Comparison of ENCODE assay signal across 27 cellular contexts in genomic region chr7:151840088-151840910, GRCh38. TPM values are rescaled to one million over a fixed set of nuclear protein-coding genes. Genes with fewer than 3 reads are reported as not detected.
A peak's percentile ranks its signal among the peaks of the same experiment; 100 is the strongest.
DNase-seq lines count a peak whose midpoint lies in the region; ATAC-seq, FAIRE-seq and TF ChIP-seq lines count a peak whose summit lies in the region.
"Had no signal": no experiment of that assay in that cellular context is flagged by ENCODE, and none has a peak within 500 bp of the region (broad histone marks: within the 10 kb centered on the region; RNA-seq: fewer than 3 reads in every experiment).

No MANE protein-coding gene starts in this region.

- TF ChIP-seq RAD21 in HepG2 (CRISPR knock-in tag; IDR thresholded peaks at IDR 0.05), result no peak

- no peak for TF ChIP-seq EP300 in HepG2 (IDR thresholded peaks at IDR 0.05; ENCODE audit: low read depth in 2 of 2, low read length in 2 of 2)
- TF ChIP-seq EP300 in HepG2 (CRISPR knock-in tag; IDR thresholded peaks at IDR 0.05; ENCODE audit: borderline replicate concordance), result no peak

- H3K4me1 ChIP-seq in Panc1 (ENCODE audit: control insufficient read depth, insufficient read depth, low read length) (no peaks in the 10 kb centered on the region), HepG2 (ENCODE audit: insufficient read depth, low read length) (peaks cover 15% of the 10 kb centered on the region), mammary epithelial cell (ENCODE audit: insufficient read depth, low read length) (no peaks in the 10 kb centered on the region)
- H3K4me1 ChIP-seq: uterus had no signal

- H3K9ac ChIP-seq in HepG2 (ENCODE audit: insufficient read depth, low read depth, low read length) (no peak overlapping the region), mammary epithelial cell (ENCODE audit: insufficient read depth, low read length) (no peak overlapping the region)

- no peak for FAIRE-seq in HepG2 (lab: Jason Lieb, UNC)

- dilution Hi-C loops in mammary epithelial cell (cut with HindIII; ENCODE audit: low sequenced_read_pairs), result loop anchor here (10.0 kb wide), 1 partner anchor 45 kb away; no protein-coding TSS in a partner anchor

- CTCF ChIA-PET in Panc1 (lab: Charles Lee), result no interaction called here
- CTCF ChIA-PET in HepG2 (lab: Yijun Ruan, JAX; ENCODE audit: low intra/inter-chr PET ratio, low total read pairs), result no interaction called here
- CTCF ChIA-PET in mammary epithelial cell (lab: Charles Lee; ENCODE audit: low non-redundant PET), result no interaction called here

- no peaks in the 10 kb centered on the region for H3K36me3 Mint-ChIP-seq in activated naive CD8-positive, alpha-beta T cell treated with anti-CD3 and anti-CD28 coated beads, Interleukin-2, amount 10 ng/mL, durations not matched to agents 7 days and 5 days
- peaks cover 2% of the 10 kb centered on the region for H3K36me3 Mint-ChIP-seq in activated naive CD8-positive, alpha-beta T cell treated with anti-CD3 and anti-CD28 coated beads, Interleukin-2, amount 50 U/mL, for 24 hours (ENCODE audit: low read depth)
- H3K36me3 Mint-ChIP-seq: mesothelial cell of epicardium had no signal

- H3K4me3 ChIP-seq in Panc1 (ENCODE audit: low read depth in 2 of 2, low read length in 2 of 2) (no peak overlapping the region), HepG2 (replicated peaks in 1 of 3; ENCODE audit: insufficient read depth in 1 of 3, low read depth in 2 of 3, low read length in 3 of 3) (no peak overlapping the region), mammary epithelial cell (replicated peaks in 1 of 3; ENCODE audit: insufficient read depth in 1 of 3, low read depth in 2 of 3, low read length in 3 of 3) (no peak overlapping the region)
- H3K4me3 ChIP-seq: right lobe of liver, thoracic aorta, uterus had no signal

- H3K4me2 ChIP-seq in HepG2 (ENCODE audit: low read depth, low read length), result no peak overlapping the region
- H3K4me2 ChIP-seq in mammary epithelial cell (ENCODE audit: insufficient read depth, low read depth, low read length), result no peak overlapping the region

- no peaks in the 10 kb centered on the region for H3K79me2 ChIP-seq in HepG2 (ENCODE audit: insufficient read depth, low read length)
- no peaks in the 10 kb centered on the region for H3K79me2 ChIP-seq in mammary epithelial cell (ENCODE audit: insufficient read depth, low read length)

- H3K9me3 Mint-ChIP-seq in activated naive CD8-positive, alpha-beta T cell treated with anti-CD3 and anti-CD28 coated beads, Interleukin-2, amount 10 ng/mL, durations not matched to agents 7 days and 5 days, result no peaks in the 10 kb centered on the region
- no peaks in the 10 kb centered on the region for H3K9me3 Mint-ChIP-seq in activated naive CD8-positive, alpha-beta T cell treated with anti-CD3 and anti-CD28 coated beads, Interleukin-2, amount 50 U/mL, for 24 hours
- H3K9me3 Mint-ChIP-seq: activated T-helper 1 cell treated with anti-CD3 and anti-CD28 coated beads, Interleukin-12 subunit alpha, Interleukin-12 subunit beta, Interleukin-2, Interleukin-4 antibody, amounts not matched to agents 30 ng/mL and 10 ng/mL and 1 ng/mL, durations not matched to agents 14 hours and 24 hours and 36 hours; mesothelial cell of epicardium; nephron progenitor cell had no signal

- intact Hi-C loops in Panc1 (cut with micrococcal nuclease; ENCODE audit: unreplicated experiment), result no loop called here
- intact Hi-C loops in HepG2 (cut with micrococcal nuclease; ENCODE audit: unreplicated experiment), result no loop called here
- intact Hi-C loops in mammary epithelial cell (cut with micrococcal nuclease), result no loop called here

- H3K4me3 Mint-ChIP-seq in activated naive CD8-positive, alpha-beta T cell treated with anti-CD3 and anti-CD28 coated beads, Interleukin-2, amount 10 ng/mL, durations not matched to agents 7 days and 5 days, result peak overlapping the region; percentile 76
- H3K4me3 Mint-ChIP-seq in activated naive CD8-positive, alpha-beta T cell treated with anti-CD3 and anti-CD28 coated beads, Interleukin-2, amount 50 U/mL, for 24 hours, result no peak overlapping the region
- H3K4me3 Mint-ChIP-seq: activated T-helper 1 cell treated with anti-CD3 and anti-CD28 coated beads, Interleukin-12 subunit alpha, Interleukin-12 subunit beta, Interleukin-2, Interleukin-4 antibody, amounts not matched to agents 30 ng/mL and 10 ng/mL and 1 ng/mL, durations not matched to agents 14 hours and 24 hours and 36 hours; mesothelial cell of epicardium; nephron progenitor cell had no signal

- H2AFZ ChIP-seq in HepG2 (ENCODE audit: low read length) (no peak overlapping the region), mammary epithelial cell (ENCODE audit: low read depth, low read length) (no peak overlapping the region)

- peak overlapping the region; percentile 90 for H3K27ac Mint-ChIP-seq in activated naive CD8-positive, alpha-beta T cell treated with anti-CD3 and anti-CD28 coated beads, Interleukin-2, amount 10 ng/mL, durations not matched to agents 7 days and 5 days
- H3K27ac Mint-ChIP-seq in activated naive CD8-positive, alpha-beta T cell treated with anti-CD3 and anti-CD28 coated beads, Interleukin-2, amount 50 U/mL, for 24 hours, result no peak overlapping the region
- H3K27ac Mint-ChIP-seq: activated T-helper 1 cell treated with anti-CD3 and anti-CD28 coated beads, Interleukin-12 subunit alpha, Interleukin-12 subunit beta, Interleukin-2, Interleukin-4 antibody, amounts not matched to agents 30 ng/mL and 10 ng/mL and 1 ng/mL, durations not matched to agents 14 hours and 24 hours and 36 hours; mesothelial cell of epicardium; nephron progenitor cell had no signal

- BruUV-seq in Panc1 (replicated peaks; lab: Mats Ljungman, UMichigan), result no TSS peak
- no TSS peak for BruUV-seq in HepG2 (replicated peaks; lab: Mats Ljungman, UMichigan)
- BruUV-seq in mammary epithelial cell (replicated peaks; lab: Mats Ljungman, UMichigan), result no TSS peak

- ATAC-seq in activated naive CD8-positive, alpha-beta T cell treated with anti-CD3 and anti-CD28 coated beads, Interleukin-2, amount 10 ng/mL, durations not matched to agents 7 days and 5 days (ENCODE audit: low read depth), result no peak
- ATAC-seq in activated naive CD8-positive, alpha-beta T cell treated with anti-CD3 and anti-CD28 coated beads, Interleukin-2, amount 50 U/mL, for 24 hours, result no peak
- ATAC-seq in Panc1 (0 out of 2 replicates have a peak, but pooled peaks have one; percentile 23), HepG2 (no peak), HG02610 (IDR thresholded peaks at IDR 0.05; ENCODE audit: unreplicated experiment) (no peak), omental fat pad (ENCODE audit: low FRiP score) (no peak)
- ATAC-seq: HCT116, PC-3 had no signal

- H4K20me1 ChIP-seq in HepG2 (ENCODE audit: insufficient read depth, low read length) (no peaks in the 10 kb centered on the region), mammary epithelial cell (ENCODE audit: insufficient read depth, low read length) (no peaks in the 10 kb centered on the region)

- 41% methylated on average over 11 of the region's 18 CpGs for WGBS in HepG2 (ENCODE audit: low lambda C conversion rate)
- WGBS in mammary epithelial cell (ENCODE audit: low coverage, missing lambda C conversion rate), result 86% methylated on average over 15 of the region's 18 CpGs

- peaks cover 24% of the 10 kb centered on the region for H3K4me1 Mint-ChIP-seq in activated naive CD8-positive, alpha-beta T cell treated with anti-CD3 and anti-CD28 coated beads, Interleukin-2, amount 10 ng/mL, durations not matched to agents 7 days and 5 days
- H3K4me1 Mint-ChIP-seq in activated naive CD8-positive, alpha-beta T cell treated with anti-CD3 and anti-CD28 coated beads, Interleukin-2, amount 50 U/mL, for 24 hours, result peaks cover 27% of the 10 kb centered on the region

- H3K27ac ChIP-seq in Panc1 (ENCODE audit: low read length) (no peak overlapping the region), HepG2 (ENCODE audit: extremely low read length, insufficient read depth, low read length) (no peak overlapping the region), mammary epithelial cell (ENCODE audit: insufficient read depth, low read depth, low read length) (no peak overlapping the region)
- H3K27ac ChIP-seq: right lobe of liver, thoracic aorta, uterus had no signal

- no peak for DNase-seq in activated naive CD8-positive, alpha-beta T cell treated with anti-CD3 and anti-CD28 coated beads, Interleukin-2, amount 10 ng/mL, durations not matched to agents 7 days and 5 days
- no peak for DNase-seq in activated naive CD8-positive, alpha-beta T cell treated with anti-CD3 and anti-CD28 coated beads, Interleukin-2, amount 50 U/mL, for 24 hours
- DNase-seq in Panc1 (ENCODE audit: low read depth, low spot score), result no peak
- no peak for DNase-seq in HepG2 (ENCODE audit: low spot score)
- DNase-seq in mammary epithelial cell, result no peak
- DNase-seq in omental fat pad (ENCODE audit: low spot score), result no peak
- DNase-seq in foreskin melanocyte, result no peak
- DNase-seq: ACHN; activated CD4-positive, CD25-positive, alpha-beta regulatory T cell treated with anti-CD3 and anti-CD28 coated beads, Interleukin-2, amount 50 U/mL, for 72 hours; C1 segment of cervical spinal cord; cerebellar nuclear complex; DMS153; NCI-H1436 treated with DMSO at 0.1 percent for 48 hours; NCI-H2107; NCI-H446 treated with DMSO at 0.1 percent for 48 hours; nephron progenitor cell; PC-3; SIG-M5; stimulated activated CD4-positive, alpha-beta T cell treated with anti-CD3 and anti-CD28 coated beads, Interleukin-4, amount 100 ng/mL, for 4 hours; stimulated activated naive CD8-positive, alpha-beta T cell treated with anti-CD3 and anti-CD28 coated beads, Interleukin-15, Interleukin-2, amounts not matched to agents 100 U/mL and 50 U/mL, for 24 hours; uterus had no signal

- in situ Hi-C loops in Panc1 (cut with HindIII; ENCODE audit: low pct_unique_long_range_greater_than_20kb, low sequenced_read_pairs), result no loop called here
- in situ Hi-C loops in HepG2 (cut with HindIII; ENCODE audit: extremely low pct_ligation_motif_present, low pct_unique_long_range_greater_than_20kb), result no loop called here
- in situ Hi-C loops in mammary epithelial cell (cut with MboI; ENCODE audit: low sequenced_read_pairs in 2 of 2), result no loop called here

- H3K36me3 ChIP-seq in Panc1 (ENCODE audit: control insufficient read depth, insufficient read depth, low read length), result no peaks in the 10 kb centered on the region
- no peaks in the 10 kb centered on the region for H3K36me3 ChIP-seq in HepG2 (replicated peaks in 1 of 2; ENCODE audit: control insufficient read depth in 1 of 2, insufficient read depth in 2 of 2, low read length in 2 of 2)
- no peaks in the 10 kb centered on the region for H3K36me3 ChIP-seq in mammary epithelial cell (ENCODE audit: insufficient read depth, low read length)
- H3K36me3 ChIP-seq: right lobe of liver, thoracic aorta, uterus had no signal

- POLR2A ChIA-PET in activated naive CD8-positive, alpha-beta T cell treated with anti-CD3 and anti-CD28 coated beads, Interleukin-2, amount 10 ng/mL, durations not matched to agents 7 days and 5 days (lab: Charles Lee), result interaction anchor here (0.6 to 2.9 kb wide), 4 partner anchors 11 to 95 kb away, joined by 4 to 15 read pairs (median 10); partner anchors contain the start of gene PRKAG2
- POLR2A ChIA-PET in Panc1 (lab: Charles Lee), result no interaction called here
- POLR2A ChIA-PET in HepG2 (lab: Yijun Ruan, JAX), result no interaction called here

- no peaks in the 10 kb centered on the region for H3K27me3 Mint-ChIP-seq in activated naive CD8-positive, alpha-beta T cell treated with anti-CD3 and anti-CD28 coated beads, Interleukin-2, amount 10 ng/mL, durations not matched to agents 7 days and 5 days
- no peaks in the 10 kb centered on the region for H3K27me3 Mint-ChIP-seq in activated naive CD8-positive, alpha-beta T cell treated with anti-CD3 and anti-CD28 coated beads, Interleukin-2, amount 50 U/mL, for 24 hours

- no peaks in the 10 kb centered on the region for H3K27me3 ChIP-seq in Panc1 (ENCODE audit: control insufficient read depth, insufficient read depth, low read length)
- peaks cover 2 to 14% of the 10 kb centered on the region in 2 experiments; a peak in 2 of 5 replicates for H3K27me3 ChIP-seq in HepG2 (ENCODE audit: control insufficient read depth in 1 of 2, insufficient read depth in 2 of 2, low read length in 2 of 2)
- H3K27me3 ChIP-seq in mammary epithelial cell (ENCODE audit: insufficient read depth, low read length), result peaks cover 2% of the 10 kb centered on the region
- H3K27me3 ChIP-seq: right lobe of liver, uterus had no signal

- TF ChIP-seq POLR2A in HepG2 (IDR thresholded peaks at IDR 0.05; ENCODE audit: insufficient read depth in 1 of 2, low read depth in 2 of 2, low read length in 2 of 2), result no peak

- TF ChIP-seq CTCF in Panc1 (IDR thresholded peaks at IDR 0.05) (no peak), HepG2 (CRISPR knock-in tag; IDR thresholded peaks at IDR 0.05) (no peak), mammary epithelial cell (conservative IDR thresholded peaks at IDR 0.05 in 1 of 2, IDR thresholded peaks at IDR 0.05 in 1 of 2; ENCODE audit: extremely low read depth in 1 of 2, insufficient read depth in 1 of 2, low read depth in 1 of 2, low read length in 2 of 2) (no peak), omental fat pad (IDR thresholded peaks at IDR 0.05) (no peak)

- no peaks in the 10 kb centered on the region for H3K9me3 ChIP-seq in Panc1 (ENCODE audit: control insufficient read depth, insufficient read depth, low read depth, low read length)
- no peaks in the 10 kb centered on the region for H3K9me3 ChIP-seq in HepG2 (ENCODE audit: low read length)
- no peaks in the 10 kb centered on the region for H3K9me3 ChIP-seq in mammary epithelial cell (replicated peaks; ENCODE audit: insufficient read depth, low read length)
- H3K9me3 ChIP-seq: right lobe of liver, thoracic aorta, uterus had no signal

RNA-seq across cellular contexts. Expression of gene PRKAG2, which starts 36.6 kb away (rescaled TPM):
- 10 to 100 TPM; 29.0 to 38.9 TPM for total RNA-seq in activated naive CD8-positive, alpha-beta T cell treated with anti-CD3 and anti-CD28 coated beads, Interleukin-2, amount 10 ng/mL, durations not matched to agents 7 days and 5 days
- total RNA-seq in Panc1 (2021; ENCODE audit: unreplicated experiment) (71.6 TPM), HepG2 (2016; rRNA removed; fragmentation: Illumina TruSeq; extraction: Trizol) (1.1 and 1.3 TPM in 2 replicates), mammary epithelial cell (10 to 100 TPM; 30.3 to 37.1 TPM), omental fat pad (10 to 100 TPM; 31.6 to 49.5 (median 36.9) TPM)
- 27.8 TPM for polyA plus RNA-seq in Panc1 (2012; ENCODE audit: insufficient read length)
- 1.3 and 1.8 TPM in 2 replicates for total RNA-seq in HepG2 (2016; cell fraction: cytosol; rRNA removed; fragmentation: Illumina TruSeq; extraction: Trizol; ENCODE audit: low read depth)
- total RNA-seq in HepG2 (2016; cell fraction: insoluble cytoplasmic fraction; rRNA removed; fragmentation: Illumina TruSeq; extraction: Trizol), result 1.2 and 1.3 TPM in 2 replicates
- total RNA-seq in HepG2 (2016; cell fraction: membrane; rRNA removed; fragmentation: Illumina TruSeq; extraction: Trizol), result 2.2 and 2.3 TPM in 2 replicates
- total RNA-seq in HepG2 (2016; cell fraction: nucleus; rRNA removed; fragmentation: Illumina TruSeq; extraction: Trizol), result 0.78 TPM in 2 replicates
- polyA plus RNA-seq in HepG2 (2011; rRNA removed) (0.85 and 0.90 TPM in 2 replicates), mammary epithelial cell (30.2 TPM)
- 0.47 and 0.62 TPM in 2 replicates for polyA plus RNA-seq in HepG2 (2011; cell fraction: cytosol; rRNA removed)
- 0.83 and 1.2 TPM in 2 replicates for polyA plus RNA-seq in HepG2 (2011; cell fraction: nucleus; rRNA removed)
- polyA plus RNA-seq in HepG2 (2012), result 0.30 and 0.45 TPM in 2 replicates
- 2.1 and 2.9 TPM in 2 replicates for polyA plus RNA-seq in HepG2 (2016; cell fraction: cytosol; fragmentation: Illumina TruSeq; extraction: Trizol; ENCODE audit: low read depth)
- 1.7 and 2.3 TPM in 2 replicates for polyA plus RNA-seq in HepG2 (2016; cell fraction: insoluble cytoplasmic fraction; fragmentation: Illumina TruSeq; extraction: Trizol; ENCODE audit: low read depth)
- polyA plus RNA-seq in HepG2 (2016; cell fraction: membrane; fragmentation: Illumina TruSeq; extraction: Trizol; ENCODE audit: low read depth), result 3.3 and 3.5 TPM in 2 replicates
- 2.0 and 3.4 TPM in 2 replicates for polyA plus RNA-seq in HepG2 (2016; cell fraction: nucleus; fragmentation: Illumina TruSeq; extraction: Trizol; ENCODE audit: insufficient read depth, low read depth)
- 0.20 and 0.87 TPM in 2 replicates for polyA minus RNA-seq in HepG2 (2011; rRNA and poly(A)+ RNA removed; ENCODE audit: low replicate concordance)
- polyA minus RNA-seq in HepG2 (2011; cell fraction: cytosol; rRNA and poly(A)+ RNA removed), result not detected in 2 replicates
- polyA minus RNA-seq in HepG2 (2011; cell fraction: nucleus; rRNA and poly(A)+ RNA removed), result 0.75 and 0.77 TPM in 2 replicates
- 30.7 TPM for polyA minus RNA-seq in mammary epithelial cell

Comparison
In these comparisons a context has a peak if more than half of its experiments do, and no peak if none do; other contexts are left out.
1. RNA of gene PRKAG2, which starts 36.6 kb away (total RNA-seq): 71.6 TPM in Panc1 (single experiment), 31.6 to 49.5 TPM in omental fat pad, 29.0 to 38.9 TPM in activated naive CD8-positive, alpha-beta T cell treated with anti-CD3 and anti-CD28 coated beads, Interleukin-2, amount 10 ng/mL, durations not matched to agents 7 days and 5 days and 30.3 to 37.1 TPM in mammary epithelial cell; 0.78 to 2.3 TPM in HepG2; every median in the first group is over 4 times any median in the second.